In genomic region chr2:189506514-189506976, GRCh38 we compare ENCODE assay signal across 13 cellular contexts.
DNase-seq lines count a peak whose midpoint lies in the region; ATAC-seq, FAIRE-seq and TF ChIP-seq lines count a peak whose summit lies in the region.
"Had no signal": no experiment of that assay in that cellular context is flagged by ENCODE, and none has a peak within 500 bp of the region (broad histone marks: within the 10 kb centered on the region; RNA-seq: fewer than 3 reads in every experiment).

No MANE protein-coding gene starts in this region.

- H3K9ac ChIP-seq in SK-N-SH: no peak overlapping the region

- no peak for TF ChIP-seq CTCF in SK-N-SH (IDR thresholded peaks at IDR 0.05)
- TF ChIP-seq CTCF in bronchial epithelial cell (IDR thresholded peaks at IDR 0.05; ENCODE audit: insufficient read depth, low read length, severe bottlenecking): no peak
- TF ChIP-seq CTCF in natural killer cell (IDR thresholded peaks at IDR 0.05): no peak
- no peak for TF ChIP-seq CTCF in GM10248 (IDR thresholded peaks at IDR 0.05; ENCODE audit: control extremely low read depth, extremely low read depth, low read depth, missing control alignments)

- DNase-seq in SK-N-SH (no peak), NCI-H460 (ENCODE audit: extremely low read depth, low read depth) (peak; percentile 17), bronchial epithelial cell (ENCODE audit: low read depth) (peak; percentile 67), natural killer cell (no peak), GM10248 (ENCODE audit: extremely low spot score) (no peak)
- DNase-seq in stimulated activated naive CD4-positive, alpha-beta T cell treated with Interleukin-2 at 50 U/mL for 16 hours (lab: John Stamatoyannopoulos, UW): no peak
- DNase-seq: 8988T, EL, heart left ventricle, MM.1S, NCI-H526 treated with DMSO at 0.1 percent for 48 hours had no signal

- H2AFZ ChIP-seq in SK-N-SH (ENCODE audit: low read depth): no peak overlapping the region

- WGBS in SK-N-SH (ENCODE audit: low lambda C conversion rate): 78% methylated on average over 3 of the region's 3 CpGs

- no peak overlapping the region for H3K27ac ChIP-seq in SK-N-SH (ENCODE audit: low read depth in 2 of 2, low read length in 1 of 2)
- H3K27ac ChIP-seq: heart left ventricle had no signal

- no peak overlapping the region for H3K4me3 Mint-ChIP-seq in natural killer cell

- no peak for FAIRE-seq in bronchial epithelial cell (lab: Jason Lieb, UNC)

- CTCF ChIA-PET in SK-N-SH (lab: Yijun Ruan, JAX) (interaction anchor here (0.7 kb wide), 1 partner anchor 21 kb away, joined by 4 read pairs; no protein-coding TSS in a partner anchor), GM10248 (lab: Yijun Ruan, JAX) (interaction anchor here (1.0 kb wide), 1 partner anchor 13 kb away, joined by 4 read pairs; no protein-coding TSS in a partner anchor)

- H3K79me2 ChIP-seq in SK-N-SH (ENCODE audit: insufficient read depth): no peaks in the 10 kb centered on the region

- peaks cover 2 to 6% of the 10 kb centered on the region in 2 donors for H3K9me3 Mint-ChIP-seq in natural killer cell

- no peaks in the 10 kb centered on the region for H3K4me1 Mint-ChIP-seq in natural killer cell

- TF ChIP-seq RAD21 in SK-N-SH (IDR thresholded peaks at IDR 0.05; ENCODE audit: low read length): no peak

- H4K20me1 ChIP-seq in SK-N-SH (ENCODE audit: insufficient read depth): no peaks in the 10 kb centered on the region

- no peaks in the 10 kb centered on the region for H3K27me3 Mint-ChIP-seq in natural killer cell (ENCODE audit: low read depth in 2 of 2)

- H3K36me3 ChIP-seq in SK-N-SH (replicated peaks in 1 of 2; ENCODE audit: control insufficient read depth in 1 of 2, insufficient read depth in 2 of 2, low read length in 1 of 2) (no peaks in the 10 kb centered on the region), bronchial epithelial cell (ENCODE audit: control insufficient read depth, insufficient read depth, low read length) (no peaks in the 10 kb centered on the region)
- H3K36me3 ChIP-seq: heart left ventricle had no signal

- intact Hi-C loops in natural killer cell (cut with micrococcal nuclease): no loop called here

- no peaks in the 10 kb centered on the region for H3K9me3 ChIP-seq in SK-N-SH

- no peaks in the 10 kb centered on the region for H3K9me2 ChIP-seq in SK-N-SH

- no peaks in the 10 kb centered on the region for H3K36me3 Mint-ChIP-seq in natural killer cell

- H3K4me2 ChIP-seq in SK-N-SH: no peak overlapping the region

- ATAC-seq in SK-N-SH treated with all-trans-retinoic acid at 6 μM for 48 hours (peak; percentile 31; the same call in 1 of the 3 replicates), natural killer cell (peak in 2 of 3 donors; percentile 30 to 84), GM21447 (IDR thresholded peaks at IDR 0.05; ENCODE audit: unreplicated experiment) (no peak)

- POLR2A ChIA-PET in SK-N-SH (lab: Yijun Ruan, JAX): no interaction called here
- POLR2A ChIA-PET in GM10248 (lab: Yijun Ruan, JAX): no interaction called here

- H3K4me1 ChIP-seq in SK-N-SH (ENCODE audit: control insufficient read depth in 1 of 2, insufficient read depth in 2 of 2, low read depth in 1 of 2, low read length in 1 of 2): no peaks in the 10 kb centered on the region

- H3K4me3 ChIP-seq in SK-N-SH (ENCODE audit: low read depth in 2 of 2, low read length in 1 of 2): no peak overlapping the region
- H3K4me3 ChIP-seq in bronchial epithelial cell (ENCODE audit: low read depth, low read length): no peak overlapping the region
- H3K4me3 ChIP-seq: heart left ventricle had no signal

- no peak for TF ChIP-seq EP300 in SK-N-SH (IDR thresholded peaks at IDR 0.05; ENCODE audit: borderline replicate concordance in 1 of 2, low read depth in 1 of 2, low read length in 1 of 2)

- no peaks in the 10 kb centered on the region for H3K27me3 ChIP-seq in SK-N-SH (ENCODE audit: insufficient read depth)
- H3K27me3 ChIP-seq in bronchial epithelial cell (ENCODE audit: control insufficient read depth, insufficient read depth, low read length): no peaks in the 10 kb centered on the region
- H3K27me3 ChIP-seq: heart left ventricle had no signal

- no peak overlapping the region for H3K27ac Mint-ChIP-seq in natural killer cell

- no peaks in the 10 kb centered on the region for H3F3A ChIP-seq in SK-N-SH (replicated peaks; ENCODE audit: insufficient read depth)

TF ChIP-seq in SK-N-SH treated with all-trans-retinoic acid at 6 μM for 48 hours, 23 proteins besides CTCF, POLR2A, EP300 and RAD21 (continues in another document):
- TF ChIP-seq TCF4 (CRISPR knock-in tag; IDR thresholded peaks at IDR 0.05; ENCODE audit: borderline replicate concordance) (no peak), GLIS3 (CRISPR knock-in tag; IDR thresholded peaks at IDR 0.05) (no peak), CREB5 (CRISPR knock-in tag; IDR thresholded peaks at IDR 0.05; ENCODE audit: low read depth) (no peak), POU6F1 (CRISPR knock-in tag; IDR thresholded peaks at IDR 0.05; ENCODE audit: borderline replicate concordance, low read depth) (no peak)

TF ChIP-seq in SK-N-SH, 30 proteins besides CTCF, POLR2A, EP300 and RAD21:
- TF ChIP-seq TCF12 (IDR thresholded peaks at IDR 0.05) (no peak), MEF2A (IDR thresholded peaks at IDR 0.05; ENCODE audit: borderline replicate concordance, low read depth) (no peak), FOSL2 (IDR thresholded peaks at IDR 0.05; ENCODE audit: borderline replicate concordance, low read depth) (no peak), USF2 (IDR thresholded peaks at IDR 0.05; ENCODE audit: borderline replicate concordance, low read depth, low read length) (no peak)

Comparison
In these comparisons a context has a peak if more than half of its experiments do, and no peak if none do; other contexts are left out.
1. DNase-seq: peak in NCI-H460 (single experiment) and bronchial epithelial cell (single experiment); none in SK-N-SH (single experiment), natural killer cell (single experiment), GM10248 (single experiment) and stimulated activated naive CD4-positive, alpha-beta T cell treated with Interleukin-2 at 50 U/mL for 16 hours (single experiment).